Comparison of ENCODE assay signal across 9 cellular contexts in genomic region chr3:103510760-103511159, GRCh38.
"Had no signal": no experiment of that assay in that cellular context is flagged by ENCODE, and none has a peak within 500 bp of the region (broad histone marks: within the 10 kb centered on the region; RNA-seq: fewer than 3 reads in every experiment).

No MANE protein-coding gene starts in this region.

- H3K27ac Mint-ChIP-seq: GM23338, H9, HFFc6 had no signal

- H3K9ac ChIP-seq: GM23248 had no signal

- ATAC-seq: GM23338, HCT116 had no signal

- H3K9me3 ChIP-seq: HAP-1 had no signal

- H3K4me3 ChIP-seq: GM23248, GM23338, HAP-1 had no signal

- H3K4me3 Mint-ChIP-seq: GM23338, H9, HFFc6 had no signal

- H2AFZ ChIP-seq: GM23248, GM23338 had no signal

- H3K36me3 ChIP-seq: HAP-1 had no signal

- H3K4me2 ChIP-seq: GM23338 had no signal

- H3K27ac ChIP-seq: GM23248 had no signal

- DNase-seq: GM23248, GOT3, H7, H9, HCEC 1CT, HFFc6 had no signal
